ENCODE assay signal across 8 cellular contexts in genomic region chr13:98484289-98485219, GRCh38.
DNase-seq lines count a peak whose midpoint lies in the region; ATAC-seq and TF ChIP-seq lines count a peak whose summit lies in the region.

No MANE protein-coding gene starts in this region.

- no peak overlapping the region for H3K4me3 Mint-ChIP-seq in endothelial cell (ENCODE audit: unreplicated experiment)

- peak overlapping the region; percentile 70 for H3K27ac Mint-ChIP-seq in endothelial cell (ENCODE audit: unreplicated experiment)

- peaks cover 55% of the 10 kb centered on the region for H3K4me1 Mint-ChIP-seq in endothelial cell (ENCODE audit: unreplicated experiment)

- H3K9me3 ChIP-seq in HEK293 (ENCODE audit: control insufficient read depth, insufficient read depth, low read depth, low read length): no peaks in the 10 kb centered on the region

- CTCF ChIA-PET in HEK293 (lab: Yijun Ruan, JAX): interaction anchor here (1.0 to 3.2 kb wide), 3 partner anchors 16 to 190 kb away, joined by 3 to 15 read pairs (median 3); no protein-coding TSS in a partner anchor

- H3K27me3 Mint-ChIP-seq in endothelial cell (ENCODE audit: unreplicated experiment): peaks cover 3% of the 10 kb centered on the region

- no peak for ATAC-seq in HG02938 (IDR thresholded peaks at IDR 0.05; ENCODE audit: unreplicated experiment)

- POLR2A ChIA-PET in HEK293 (lab: Yijun Ruan, JAX): interaction anchor here (0.5 to 2.5 kb wide), 7 partner anchors 11 to 103 kb away, joined by 3 to 9 read pairs (median 3); partner anchors contain the start of gene STK24

- TF ChIP-seq CTCF in HEK293 (tag by site-specific recombination; IDR thresholded peaks at IDR 0.05) (no peak), endothelial cell (IDR thresholded peaks at IDR 0.05; ENCODE audit: unreplicated experiment) (no peak)

- peak overlapping the region; percentile 58 for H3K27ac ChIP-seq in HEK293 (ENCODE audit: extremely low read depth, low read depth, low read length)

- no peaks in the 10 kb centered on the region for H3K36me3 ChIP-seq in HEK293 (ENCODE audit: control insufficient read depth in 2 of 2, insufficient read depth in 1 of 2, low read length in 2 of 2)

- DNase-seq in COLO829 (ENCODE audit: low spot score): peak; percentile 37
- peak; percentile 70 to 82 for DNase-seq in NCI-H524 (lab: John Stamatoyannopoulos, UW)
- peak; percentile 22 to 48 for DNase-seq in activated CD8-positive, alpha-beta memory T cell treated with anti-CD3 and anti-CD28 coated beads for 1 hour (ENCODE audit: extremely low read depth in 1 of 2, low read depth in 1 of 2)
- DNase-seq in endothelial cell (ENCODE audit: low spot score): peak; percentile 38
- peak; percentile 87 for DNase-seq in mucosa of gallbladder (ENCODE audit: low spot score)
- peak; percentile 74 for DNase-seq in stimulated activated CD8-positive, alpha-beta memory T cell treated with anti-CD3 and anti-CD28 coated beads, Interleukin-4, amount 100 ng/mL, for 48 hours

- H3K9me3 Mint-ChIP-seq in endothelial cell (ENCODE audit: unreplicated experiment): no peaks in the 10 kb centered on the region

- peaks cover 8% of the 10 kb centered on the region for H3K36me3 Mint-ChIP-seq in endothelial cell (ENCODE audit: low read depth, unreplicated experiment)

- H3K4me1 ChIP-seq in HEK293 (ENCODE audit: control insufficient read depth, insufficient read depth, low read length): peaks cover 15% of the 10 kb centered on the region

- H3K4me3 ChIP-seq in HEK293 (ENCODE audit: low read depth, low read length): peak overlapping the region; percentile 18

TF ChIP-seq in HEK293, 187 proteins besides CTCF, POLR2A, EP300 and RAD21 (continues in another document):
- TF ChIP-seq BCL11A (tag by site-specific recombination; IDR thresholded peaks at IDR 0.05; ENCODE audit: low read depth) (peak; percentile 39; the same call in 1 of the 2 replicates), KLF9 (tag by site-specific recombination; IDR thresholded peaks at IDR 0.05; ENCODE audit: low read depth) (peak; percentile 75), SP2 (tag by site-specific recombination; IDR thresholded peaks at IDR 0.05) (peak; percentile 53), ZNF324 (tag by site-specific recombination; IDR thresholded peaks at IDR 0.05) (0 out of 2 replicates have a peak, but pooled peaks have one; percentile 13), ZFP37 (tag by site-specific recombination; IDR thresholded peaks at IDR 0.05) (peak; percentile 59; the same call in 1 of the 2 replicates), PRDM6 (tag by site-specific recombination; IDR thresholded peaks at IDR 0.05) (peak; percentile 26; the same call in 1 of the 2 replicates), INSM2 (tag by site-specific recombination; IDR thresholded peaks at IDR 0.05) (peak; percentile 35; the same call in 1 of the 2 replicates), GLIS2 (tag by site-specific recombination; IDR thresholded peaks at IDR 0.05) (peak; percentile 85), ZNF335 (tag by site-specific recombination; conservative IDR thresholded peaks at IDR 0.05) (peak; percentile 33), KLF1 (tag by site-specific recombination; IDR thresholded peaks at IDR 0.05) (peak; percentile 77), ZNF37A (tag by site-specific recombination; IDR thresholded peaks at IDR 0.05) (no peak), ZBTB20 (tag by site-specific recombination; IDR thresholded peaks at IDR 0.05) (peak; percentile 88), ZNF600 (tag by site-specific recombination; IDR thresholded peaks at IDR 0.05) (peak; percentile 94), ZNF132 (tag by site-specific recombination; IDR thresholded peaks at IDR 0.05; ENCODE audit: borderline replicate concordance) (no peak), ZNF350 (tag by site-specific recombination; IDR thresholded peaks at IDR 0.05) (no peak), ZFP69B (tag by site-specific recombination; IDR thresholded peaks at IDR 0.05) (0 out of 2 replicates have a peak, but pooled peaks have one; percentile 27), PRDM1 (tag by site-specific recombination; IDR thresholded peaks at IDR 0.05) (peak; percentile 82), ZNF629 (tag by site-specific recombination; IDR thresholded peaks at IDR 0.05) (peak; percentile 89), TCF7L2 (IDR thresholded peaks at IDR 0.05; ENCODE audit: borderline replicate concordance, low read depth, low read length) (no peak), EGR2 (tag by site-specific recombination; IDR thresholded peaks at IDR 0.05; ENCODE audit: low read depth) (peak; percentile 60), ZNF19 (tag by site-specific recombination; IDR thresholded peaks at IDR 0.05; ENCODE audit: low read depth) (no peak), ZNF423 (tag by site-specific recombination; IDR thresholded peaks at IDR 0.05) (peak; percentile 85), ZSCAN4 (tag by site-specific recombination; IDR thresholded peaks at IDR 0.05) (no peak), ZNF555 (tag by site-specific recombination; conservative IDR thresholded peaks at IDR 0.05) (no peak), ZBTB21 (tag by site-specific recombination; IDR thresholded peaks at IDR 0.05) (peak; percentile 57), ZNF24 (tag by site-specific recombination; IDR thresholded peaks at IDR 0.05) (peak; percentile 80; the same call in 1 of the 2 replicates), ZNF16 (tag by site-specific recombination; IDR thresholded peaks at IDR 0.05; ENCODE audit: low read depth) (no peak), KLF10 (tag by site-specific recombination; IDR thresholded peaks at IDR 0.05) (0 out of 2 replicates have a peak, but pooled peaks have one; percentile 18), ZBTB44 (tag by site-specific recombination; IDR thresholded peaks at IDR 0.05) (0 out of 2 replicates have a peak, but pooled peaks have one; percentile 12), ZNF366 (tag by site-specific recombination; conservative IDR thresholded peaks at IDR 0.05) (peak; percentile 52), KLF17 (tag by site-specific recombination; IDR thresholded peaks at IDR 0.05) (peak; percentile 89)

Comparison
In these comparisons a context has a peak if more than half of its experiments do, and no peak if none do; other contexts are left out.
1. DNase-seq: peak in every context shown above with its lines; median percentile 87 in mucosa of gallbladder; 76 in NCI-H524; 74 in stimulated activated CD8-positive, alpha-beta memory T cell treated with anti-CD3 and anti-CD28 coated beads, Interleukin-4, amount 100 ng/mL, for 48 hours; 38 in endothelial cell; 37 in COLO829; 35 in activated CD8-positive, alpha-beta memory T cell treated with anti-CD3 and anti-CD28 coated beads for 1 hour.